In the genomic region with DNA sequence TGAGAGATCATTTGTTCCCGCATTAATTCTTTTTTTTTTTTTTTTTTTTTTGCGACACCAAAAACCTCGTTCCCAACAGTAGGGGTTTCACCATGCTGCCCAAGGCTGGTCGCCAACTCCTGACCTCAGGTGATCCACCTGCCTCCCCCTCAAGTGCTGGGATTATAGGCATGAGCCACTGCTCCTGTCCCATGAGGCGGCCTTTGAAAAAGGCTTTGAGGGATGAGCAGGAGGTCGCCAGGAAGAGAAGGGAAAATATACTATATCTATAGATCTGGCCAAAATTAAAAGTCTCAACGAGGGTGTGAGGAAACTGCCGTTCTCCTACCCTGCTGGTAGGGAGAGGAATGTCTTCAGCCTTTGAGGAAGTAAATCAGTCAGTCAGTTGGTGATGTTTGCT, we compare ENCODE assay signal across 15 cellular contexts.
"Had no signal": no experiment of that assay in that cellular context is flagged by ENCODE, and none has a peak within 500 bp of the region (broad histone marks: within the 10 kb centered on the region; RNA-seq: fewer than 3 reads in every experiment).

No MANE protein-coding gene starts in this region.

- H3K4me3 ChIP-seq: lung had no signal

- H3K27me3 ChIP-seq: dorsolateral prefrontal cortex, esophagus muscularis mucosa had no signal

- H3K4me3 Mint-ChIP-seq: activated CD4-positive, alpha-beta T cell treated with anti-CD3 and anti-CD28 coated beads, Interleukin-2, amount 10 ng/mL, durations not matched to agents 24 days and 14 days had no signal

- H3K27ac Mint-ChIP-seq: activated CD4-positive, alpha-beta T cell treated with anti-CD3 and anti-CD28 coated beads, Interleukin-2, amount 10 ng/mL, durations not matched to agents 24 days and 14 days; activated T-helper 2 cell treated with anti-CD3 and anti-CD28 coated beads, Interferon-gamma antibody, Interleukin-2, Interleukin-4, amounts not matched to agents 10 μg/mL and 5 μg/mL and 100 μg/mL, durations not matched to agents 14 hours and 24 hours and 36 hours; stimulated activated naive B cell treated with anti-CD40 and anti-IgM and Interleukin-4, amounts not matched to agents 10 μg/mL and 1 μg/mL and 100 μg/mL, for 72 hours; WTC11 had no signal

- ATAC-seq: left colon; naive thymus-derived CD4-positive, alpha-beta T cell; sciatic nerve; stimulated activated naive B cell treated with anti-CD40 and anti-IgM and Interleukin-4, amounts not matched to agents 10 μg/mL and 1 μg/mL and 100 μg/mL, for 72 hours; WTC11 had no signal

- DNase-seq: activated CD4-positive, alpha-beta T cell treated with anti-CD3 and anti-CD28 coated beads, Interleukin-2, amount 10 ng/mL, durations not matched to agents 24 days and 14 days; activated CD8-positive, alpha-beta memory T cell treated with anti-CD3 and anti-CD28 coated beads for 24 hours; activated naive CD4-positive, alpha-beta T cell treated with anti-CD3 and anti-CD28 coated beads, Interleukin-2, amount 50 U/mL, for 16 hours; amygdala; dorsolateral prefrontal cortex; left colon; naive thymus-derived CD4-positive, alpha-beta T cell; spleen; stimulated activated CD4-positive, alpha-beta T cell treated with anti-CD3 and anti-CD28 coated beads, Interleukin-1b, Interleukin-23, amount 100 ng/mL, for 48 hours; stimulated activated naive B cell treated with anti-CD40 and anti-IgM and Interleukin-4, amounts not matched to agents 10 μg/mL and 1 μg/mL and 100 μg/mL, for 72 hours had no signal

- H3K9me3 ChIP-seq: esophagus muscularis mucosa had no signal
